9 cellular contexts compared by ENCODE assay signal in genomic region chr5:180353226-180353962, GRCh38. TPM values are rescaled to one million over a fixed set of nuclear protein-coding genes. Genes with fewer than 3 reads are reported as not detected.
DNase-seq lines count a peak whose midpoint lies in the region; ATAC-seq and TF ChIP-seq lines count a peak whose summit lies in the region.
"Had no signal": no experiment of that assay in that cellular context is flagged by ENCODE, and none has a peak within 500 bp of the region (broad histone marks: within the 10 kb centered on the region; RNA-seq: fewer than 3 reads in every experiment).

TSS of gene GFPT2 (minus strand) at chr5:180353336. CDS start at chr5:180353217, 119 bp downstream.

- intact Hi-C loops in lower lobe of right lung (cut with DNase I): no loop called here

- no peaks in the 10 kb centered on the region for H3K9me3 ChIP-seq in lower lobe of right lung
- H3K9me3 ChIP-seq: neutrophil had no signal

- no peak for TF ChIP-seq CTCF in lower lobe of right lung (IDR thresholded peaks at IDR 0.05)

- H3K27ac ChIP-seq in lower lobe of right lung: peak within 1 kb of the TSS; percentile 65
- H3K27ac ChIP-seq: neutrophil had no signal

- peaks cover 25% of the 10 kb centered on the region for H3K4me1 ChIP-seq in lower lobe of right lung

- H3K27me3 ChIP-seq in lower lobe of right lung (ENCODE audit: low read depth): peaks cover 45% of the 10 kb centered on the region

- peak; percentile 61 for ATAC-seq in HG02623 (IDR thresholded peaks at IDR 0.05; ENCODE audit: unreplicated experiment)
- ATAC-seq in lower lobe of right lung: peak; percentile 94 to 95
- no peak for ATAC-seq in HG03095 (IDR thresholded peaks at IDR 0.05; ENCODE audit: unreplicated experiment)

- peak within 1 kb of the TSS; percentile 84 for H3K4me3 ChIP-seq in lower lobe of right lung

- peak; percentile 62 for DNase-seq in GM04504 (ENCODE audit: low read depth)
- DNase-seq in NCI-H2227 treated with DMSO at 0.1 percent for 48 hours (lab: John Stamatoyannopoulos, UW): peak; percentile 25
- DNase-seq in activated CD8-positive, alpha-beta memory T cell treated with anti-CD3 and anti-CD28 coated beads for 24 hours: peak; percentile 90
- peak; percentile 57 for DNase-seq in effector CD4-positive, alpha-beta T cell
- peak; percentile 77 for DNase-seq in lower lobe of right lung
- DNase-seq in stimulated activated CD4-positive, alpha-beta T cell treated with anti-CD3 and anti-CD28 coated beads, Interleukin-4, amount 100 ng/mL, for 48 hours (ENCODE audit: low read depth in 2 of 2): peak; percentile 52 to 67

- H3K36me3 ChIP-seq in lower lobe of right lung: no peaks in the 10 kb centered on the region
- H3K36me3 ChIP-seq: neutrophil had no signal

RNA-seq across cellular contexts. Expression of gene GFPT2, which starts in this region (rescaled TPM):
- 13.4 TPM for total RNA-seq in lower lobe of right lung

Comparison
In these comparisons a context has a peak if more than half of its experiments do, and no peak if none do; other contexts are left out.
1. DNase-seq: peak in every context shown above with its lines; median percentile 90 in activated CD8-positive, alpha-beta memory T cell treated with anti-CD3 and anti-CD28 coated beads for 24 hours; 77 in lower lobe of right lung; 62 in GM04504; 60 in stimulated activated CD4-positive, alpha-beta T cell treated with anti-CD3 and anti-CD28 coated beads, Interleukin-4, amount 100 ng/mL, for 48 hours; 57 in effector CD4-positive, alpha-beta T cell; 25 in NCI-H2227 treated with DMSO at 0.1 percent for 48 hours.